ENCODE assay signal across 8 cellular contexts in the genomic region with DNA sequence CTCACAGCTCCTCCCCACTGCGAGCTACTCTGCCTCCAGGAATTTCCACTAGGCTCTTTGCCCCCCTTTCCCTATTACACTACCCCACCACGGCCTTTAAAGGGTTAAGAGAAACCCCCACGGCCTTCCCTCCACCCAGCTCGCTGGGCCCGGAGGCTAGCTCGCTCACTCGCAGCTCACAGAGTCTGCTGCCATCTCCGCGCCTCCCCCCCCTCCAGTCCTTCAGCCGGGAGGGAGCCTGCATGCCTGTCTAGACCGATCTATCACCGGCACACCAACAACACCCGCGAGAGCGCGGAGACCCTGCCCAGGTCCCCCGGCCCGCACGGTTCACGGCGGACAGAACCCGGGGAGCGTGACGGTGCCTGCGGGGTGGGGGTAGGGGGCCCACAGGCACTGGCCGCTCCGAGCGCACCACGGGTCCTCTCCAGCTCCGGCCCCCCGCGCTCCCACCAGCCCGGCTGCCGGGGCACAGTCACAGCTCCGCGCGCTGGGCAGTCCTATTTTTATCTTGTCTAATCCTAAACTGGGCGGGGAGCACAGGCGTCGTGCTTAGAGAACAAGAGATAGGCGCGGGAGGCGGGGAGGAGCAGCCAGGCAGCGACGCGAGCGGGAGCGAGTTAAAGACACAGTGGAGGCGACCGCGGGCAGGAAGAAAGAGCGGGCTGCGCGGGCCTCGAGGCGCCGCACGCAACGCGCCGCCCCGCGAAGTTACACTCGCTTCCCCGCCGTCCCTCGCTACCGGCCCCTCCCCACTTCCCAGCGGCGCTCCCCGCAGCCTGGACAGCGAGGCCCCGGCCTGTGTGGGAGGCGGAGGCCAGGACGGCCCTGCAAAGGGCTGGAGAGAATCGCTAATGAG. TPM values are rescaled to one million over a fixed set of nuclear protein-coding genes. Genes with fewer than 3 reads are reported as not detected.
DNase-seq lines count a peak whose midpoint lies in the region; ATAC-seq and TF ChIP-seq lines count a peak whose summit lies in the region.

No MANE protein-coding gene starts in this region.

- peak overlapping the region in 1 of 3 donors; percentile 99 for H3K27ac Mint-ChIP-seq in IgD-negative memory B cell
- H3K27ac Mint-ChIP-seq in activated T-cell treated with anti-CD3 and anti-CD28 coated beads, Interleukin-2, amount 50 U/mL, for 24 hours = peak overlapping the region; percentile 79

- peaks cover 23% of the 10 kb centered on the region for H3K27me3 Mint-ChIP-seq in IgD-negative memory B cell
- H3K27me3 Mint-ChIP-seq in activated T-cell treated with anti-CD3 and anti-CD28 coated beads, Interleukin-2, amount 50 U/mL, for 24 hours = peaks cover 54% of the 10 kb centered on the region

- H3K9me3 Mint-ChIP-seq in IgD-negative memory B cell = peaks cover 0 to 1% (median 0%) of the 10 kb centered on the region in 3 donors
- no peaks in the 10 kb centered on the region for H3K9me3 Mint-ChIP-seq in activated T-cell treated with anti-CD3 and anti-CD28 coated beads, Interleukin-2, amount 50 U/mL, for 24 hours

- peaks cover 20 to 36% (median 28%) of the 10 kb centered on the region in 3 donors for H3K4me1 Mint-ChIP-seq in IgD-negative memory B cell
- H3K4me1 Mint-ChIP-seq in activated T-cell treated with anti-CD3 and anti-CD28 coated beads, Interleukin-2, amount 50 U/mL, for 24 hours (ENCODE audit: low read depth) = peaks cover 49% of the 10 kb centered on the region

- in situ Hi-C loops in GM13977 (cut with MboI; ENCODE audit: low pct_unique_long_range_greater_than_20kb, low sequenced_read_pairs, unreplicated experiment) = no loop called here

- CTCF ChIA-PET in BJ (lab: Yijun Ruan, JAX) = no interaction called here

- H3K36me3 Mint-ChIP-seq in IgD-negative memory B cell = peaks cover 3% of the 10 kb centered on the region
- peaks cover 15% of the 10 kb centered on the region for H3K36me3 Mint-ChIP-seq in activated T-cell treated with anti-CD3 and anti-CD28 coated beads, Interleukin-2, amount 50 U/mL, for 24 hours (ENCODE audit: low read depth)

- no peaks in the 10 kb centered on the region for H3K27me3 ChIP-seq in BJ (ENCODE audit: control insufficient read depth, insufficient read depth, low read length)

- ATAC-seq in HG03139 (IDR thresholded peaks at IDR 0.05; ENCODE audit: unreplicated experiment) = no peak

- TF ChIP-seq CTCF in BJ (IDR thresholded peaks at IDR 0.05; ENCODE audit: insufficient read depth, low read depth, low read length) = no peak
- no peak for TF ChIP-seq CTCF in GM13977 (IDR thresholded peaks at IDR 0.05; ENCODE audit: extremely low read depth, insufficient read depth, missing control alignments)

- peak overlapping the region; percentile 61 for H3K4me3 ChIP-seq in BJ (ENCODE audit: low read depth, low read length)

- H3K36me3 ChIP-seq in BJ (ENCODE audit: control insufficient read depth, insufficient read depth, low read length) = no peaks in the 10 kb centered on the region

- POLR2A ChIA-PET in BJ (lab: Charles Lee) = interaction anchor here (0.9 kb wide), 1 partner anchor 79 kb away, joined by 5 read pairs; no protein-coding TSS in a partner anchor

- DNase-seq in BJ (ENCODE audit: low read depth) (no peak), glomerular visceral epithelial cell (ENCODE audit: extremely low spot score) (peak; percentile 41), occipital lobe (lab: John Stamatoyannopoulos, UW) (peak; percentile 2), GM13977 (ENCODE audit: low spot score) (no peak), pons (ENCODE audit: low spot score) (no peak)
- no peak for DNase-seq in activated T-cell treated with anti-CD3 and anti-CD28 coated beads, Interleukin-2, amount 50 U/mL, for 24 hours

- peak overlapping the region; percentile 86 to 98 (median 88) for H3K4me3 Mint-ChIP-seq in IgD-negative memory B cell
- peak overlapping the region; percentile 85 for H3K4me3 Mint-ChIP-seq in activated T-cell treated with anti-CD3 and anti-CD28 coated beads, Interleukin-2, amount 50 U/mL, for 24 hours

RNA-seq across cellular contexts. Expression of a gene that starts 3.5 kb away (rescaled TPM):
- polyA plus RNA-seq in BJ (2011; rRNA removed) = 5.6 TPM in 2 replicates
- 10.2 and 16.9 TPM in 2 replicates for polyA minus RNA-seq in BJ (2011; rRNA and poly(A)+ RNA removed)
- polyA plus RNA-seq in IgD-negative memory B cell = 10.2 TPM
- 26.0 TPM for total RNA-seq in occipital lobe

Comparison
In these comparisons a context has a peak if more than half of its experiments do, and no peak if none do; other contexts are left out.
1. DNase-seq: peak in glomerular visceral epithelial cell (single experiment) and occipital lobe (single experiment); none in BJ (single experiment), activated T-cell treated with anti-CD3 and anti-CD28 coated beads, Interleukin-2, amount 50 U/mL, for 24 hours (single experiment), GM13977 (single experiment) and pons (single experiment).